2 cellular contexts compared by ENCODE assay signal in the genomic region with DNA sequence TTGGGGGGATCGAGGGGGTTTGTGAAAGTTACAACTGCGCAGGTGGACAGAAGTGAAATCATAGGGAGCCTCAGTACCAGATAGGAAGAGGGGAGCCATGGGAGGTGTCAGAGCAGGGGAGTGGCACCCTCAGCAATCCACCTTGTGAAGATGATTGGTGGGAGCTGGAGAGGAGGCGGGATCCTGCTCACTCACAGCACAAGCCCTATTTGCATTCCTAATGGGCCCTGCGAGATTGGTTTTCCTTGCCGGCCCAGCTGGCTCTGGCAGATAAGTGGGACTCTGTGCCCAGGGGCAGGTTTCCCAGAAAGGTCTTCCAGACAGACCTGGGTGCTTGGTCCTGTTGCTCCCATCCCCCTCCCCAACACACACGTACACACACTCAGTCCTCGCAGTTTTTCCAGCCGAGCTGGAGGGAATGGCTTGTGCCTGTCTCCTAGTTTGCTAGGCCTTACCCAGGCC.
TF ChIP-seq lines count a peak whose summit lies in the region.

No MANE protein-coding gene starts in this region.

TF ChIP-seq in HEK293, 187 proteins besides CTCF, POLR2A, EP300 and RAD21 (continued from another document):
- TF ChIP-seq ZBTB21 (tag by site-specific recombination; IDR thresholded peaks at IDR 0.05) = no peak
- TF ChIP-seq ZBTB17 (tag by site-specific recombination; IDR thresholded peaks at IDR 0.05) = peak; percentile 20; the same call in 1 of the 2 replicates
- TF ChIP-seq ZNF433 (tag by site-specific recombination; IDR thresholded peaks at IDR 0.05; ENCODE audit: low read depth) = no peak
- no peak for TF ChIP-seq ZNF24 (tag by site-specific recombination; IDR thresholded peaks at IDR 0.05)
- TF ChIP-seq ZNF580 (tag by site-specific recombination; IDR thresholded peaks at IDR 0.05) = no peak
- no peak for TF ChIP-seq ZNF830 (tag by site-specific recombination; IDR thresholded peaks at IDR 0.05; ENCODE audit: low read depth)
- no peak for TF ChIP-seq ZNF785 (tag by site-specific recombination; IDR thresholded peaks at IDR 0.05)
- no peak for TF ChIP-seq KLF16 (tag by site-specific recombination; IDR thresholded peaks at IDR 0.05)
- TF ChIP-seq ZBTB7A (tag by site-specific recombination; IDR thresholded peaks at IDR 0.05; ENCODE audit: low read depth) = no peak
- no peak for TF ChIP-seq ZBTB20 (tag by site-specific recombination; IDR thresholded peaks at IDR 0.05)
- TF ChIP-seq ZSCAN18 (tag by site-specific recombination; IDR thresholded peaks at IDR 0.05) = no peak
- no peak for TF ChIP-seq SP3 (tag by site-specific recombination; IDR thresholded peaks at IDR 0.05)
- no peak for TF ChIP-seq BCL11B (tag by site-specific recombination; IDR thresholded peaks at IDR 0.05; ENCODE audit: low read depth)

TF ChIP-seq in SK-N-SH treated with all-trans-retinoic acid at 6 μM for 48 hours, 23 proteins besides CTCF, POLR2A, EP300 and RAD21 (continued from another document):
- TF ChIP-seq POU6F1 (CRISPR knock-in tag; IDR thresholded peaks at IDR 0.05; ENCODE audit: borderline replicate concordance, low read depth) = no peak
